1 cellular context compared by ENCODE assay signal in genomic region chr20:50123418-50123817, GRCh38.
A peak's percentile ranks its signal among the peaks of the same experiment; 100 is the strongest.
TF ChIP-seq lines count a peak whose summit lies in the region.

No MANE protein-coding gene starts in this region.

TF ChIP-seq in GM12878, 131 proteins besides CTCF, POLR2A, EP300 and RAD21 (continued from another document):
- no peak for TF ChIP-seq ZBTB11 (CRISPR knock-in tag; IDR thresholded peaks at IDR 0.05)
- TF ChIP-seq POLR2AphosphoS5 (IDR thresholded peaks at IDR 0.05; ENCODE audit: low read length) = 0 out of 2 replicates have a peak, but pooled peaks have one; percentile 31
- no peak for TF ChIP-seq MEF2A (IDR thresholded peaks at IDR 0.05; ENCODE audit: insufficient read depth, low read depth, low read length)
